In the genomic region with DNA sequence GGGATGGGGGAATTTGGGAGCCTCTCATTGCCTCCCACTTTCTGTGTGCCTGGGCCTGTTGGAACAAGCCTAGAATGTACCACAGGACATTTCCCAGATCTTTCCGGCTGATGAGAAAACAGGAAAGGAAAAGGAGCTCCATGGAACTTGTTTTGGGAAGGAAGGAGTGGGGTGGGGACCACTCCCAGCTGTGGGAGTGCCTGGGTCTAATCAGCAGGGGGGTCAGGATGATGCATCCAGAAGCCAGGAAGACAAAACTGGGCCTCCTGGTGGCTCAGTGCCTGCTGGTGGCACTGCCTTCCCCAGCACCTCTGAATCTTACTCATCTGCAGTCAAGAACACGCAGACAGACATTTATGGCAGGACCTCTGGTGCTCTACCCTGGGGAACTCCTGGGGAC, we compare ENCODE assay signal across 6 cellular contexts. TPM values are rescaled to one million over a fixed set of nuclear protein-coding genes. Genes with fewer than 3 reads are reported as not detected.
DNase-seq lines count a peak whose midpoint lies in the region; ATAC-seq and TF ChIP-seq lines count a peak whose summit lies in the region.

No MANE protein-coding gene starts in this region.

- H3K4me3 ChIP-seq in heart left ventricle (no peak overlapping the region), fibroblast of pulmonary artery (replicated peaks; ENCODE audit: low read depth, low read length) (no peak overlapping the region), tibial nerve (no peak overlapping the region)

- no peaks in the 10 kb centered on the region for H3K9me3 ChIP-seq in heart left ventricle
- no peaks in the 10 kb centered on the region for H3K9me3 ChIP-seq in tibial nerve

- H3K27me3 ChIP-seq in heart left ventricle = no peaks in the 10 kb centered on the region
- no peaks in the 10 kb centered on the region for H3K27me3 ChIP-seq in tibial nerve

- ATAC-seq in heart left ventricle = peak; percentile 5 to 63 (median 27)
- ATAC-seq in Right ventricle myocardium superior (ENCODE audit: poor library complexity) = no peak
- no peak for ATAC-seq in HG02798 (IDR thresholded peaks at IDR 0.05; ENCODE audit: poor library complexity, unreplicated experiment)

- TF ChIP-seq POLR2A in heart left ventricle (IDR thresholded peaks at IDR 0.05) (no peak), tibial nerve (IDR thresholded peaks at IDR 0.05) (no peak)

- H3K27ac ChIP-seq in heart left ventricle (peak overlapping the region in 11 of 12 donors; percentile 36 to 85 (median 70)), tibial nerve (peak overlapping the region in 3 of 4 donors; percentile 19 to 67 (median 67))

- TF ChIP-seq EP300 in tibial nerve (IDR thresholded peaks at IDR 0.05) = peak in 1 of 2 donors; percentile 20

- TF ChIP-seq CTCF in heart left ventricle (IDR thresholded peaks at IDR 0.05) (no peak), fibroblast of pulmonary artery (IDR thresholded peaks at IDR 0.05; ENCODE audit: low read length, missing control alignments) (no peak), tibial nerve (IDR thresholded peaks at IDR 0.05) (no peak)

- DNase-seq in heart left ventricle (peak in 1 of 5 donors; percentile 25), Right ventricle myocardium superior (no peak), fibroblast of pulmonary artery (ENCODE audit: low read depth) (peak; percentile 47), tibial nerve (ENCODE audit: low spot score in 2 of 2) (no peak), pons (ENCODE audit: low spot score) (no peak)

- H3K36me3 ChIP-seq in heart left ventricle (peaks cover 0 to 39% (median 36%) of the 10 kb centered on the region in 9 donors), tibial nerve (peaks cover 0 to 36% (median 0%) of the 10 kb centered on the region in 3 donors)

- WGBS in heart left ventricle, 4 donors = 56 to 85% (median 71%) methylated on average over 2 of the region's 2 CpGs
- 63 to 76% methylated on average over 1 to 2 of the region's 2 CpGs for WGBS in tibial nerve, 2 donors

- intact Hi-C loops in heart left ventricle (cut with DNase I) = no loop called here
- intact Hi-C loops in Right ventricle myocardium superior (cut with DNase I) = no loop called here

- peaks cover 0 to 76% (median 34%) of the 10 kb centered on the region in 12 donors for H3K4me1 ChIP-seq in heart left ventricle
- H3K4me1 ChIP-seq in tibial nerve = peaks cover 0 to 25% (median 13%) of the 10 kb centered on the region in 4 donors

RNA-seq across cellular contexts. Expression of a gene that starts 2.8 kb away (rescaled TPM):
- under 1 TPM in 1 of 9 donors, not detected in 8; 0.16 TPM for total RNA-seq in heart left ventricle
- not detected for polyA plus RNA-seq in heart left ventricle
- total RNA-seq in Right ventricle myocardium superior = not detected
- total RNA-seq in tibial nerve = not detected

RNA-seq across cellular contexts. Expression of a gene that starts 9.0 kb away (rescaled TPM):
- total RNA-seq in heart left ventricle (100 to 1,000 TPM in 1 of 9 donors, 10 to 100 TPM in 8; 32.4 to 119 (median 57.9) TPM), Right ventricle myocardium superior (39.0 TPM), tibial nerve (100 to 1,000 TPM in 1 of 4 donors, 10 to 100 TPM in 3; 48.1 to 102 (median 73.1) TPM)
- 10 to 100 TPM; 20.4 to 25.9 TPM for polyA plus RNA-seq in heart left ventricle

RNA-seq across cellular contexts. Expression of a gene that starts 11.0 kb away (rescaled TPM):
- total RNA-seq in heart left ventricle (10 to 100 TPM; 13.4 to 59.3 (median 21.3) TPM), Right ventricle myocardium superior (18.0 TPM), tibial nerve (10 to 100 TPM; 12.8 to 41.0 (median 25.9) TPM)
- polyA plus RNA-seq in heart left ventricle = 10 to 100 TPM; 18.1 to 55.3 TPM

RNA-seq across cellular contexts. Expression of a gene that starts 34.2 kb away (rescaled TPM):
- total RNA-seq in heart left ventricle (10 to 100 TPM in 5 of 9 donors, 1 to 10 TPM in 4; 4.8 to 17.8 (median 14.2) TPM), Right ventricle myocardium superior (11.5 TPM), tibial nerve (10 to 100 TPM in 3 of 4 donors, 1 to 10 TPM in 1; 9.2 to 11.4 (median 10.7) TPM)
- polyA plus RNA-seq in heart left ventricle = 1 to 10 TPM; 4.0 to 4.7 TPM

Comparison
In these comparisons a context has a peak if more than half of its experiments do, and no peak if none do; other contexts are left out.
1. ATAC-seq: peak in heart left ventricle (4 of 4); none in Right ventricle myocardium superior (single experiment) and HG02798 (single experiment).